In genomic region chr2:234712421-234712935, GRCh38 we compare ENCODE assay signal across 3 cellular contexts.
A peak's percentile ranks its signal among the peaks of the same experiment; 100 is the strongest.
TF ChIP-seq lines count a peak whose summit lies in the region.

No MANE protein-coding gene starts in this region.

TF ChIP-seq in IMR-90, 13 proteins besides CTCF, POLR2A, EP300 and RAD21:
- TF ChIP-seq MXI1 (IDR thresholded peaks at IDR 0.05; ENCODE audit: borderline replicate concordance, low read depth, low read length) (no peak), CHD1 (IDR thresholded peaks at IDR 0.05; ENCODE audit: low read depth, low read length) (no peak), FOS (IDR thresholded peaks at IDR 0.05; ENCODE audit: low read depth, low read length) (no peak), BHLHE40 (IDR thresholded peaks at IDR 0.05; ENCODE audit: low read depth, low read length) (no peak), CEBPB (IDR thresholded peaks at IDR 0.05; ENCODE audit: low read depth, low read length) (no peak)

TF ChIP-seq in H1, 55 proteins besides CTCF, POLR2A, EP300 and RAD21:
- no peak for TF ChIP-seq USF2 (IDR thresholded peaks at IDR 0.05; ENCODE audit: low read length)
- TF ChIP-seq RBBP5 (IDR thresholded peaks at IDR 0.05; ENCODE audit: borderline replicate concordance, low read depth, low read length), result no peak
- no peak for TF ChIP-seq RFX5 (IDR thresholded peaks at IDR 0.05; ENCODE audit: borderline replicate concordance, low read depth, low read length)
- no peak for TF ChIP-seq BRCA1 (IDR thresholded peaks at IDR 0.05; ENCODE audit: low read depth, low read length)

TF ChIP-seq in HepG2, 621 proteins besides CTCF, POLR2A, EP300 and RAD21:
- 0 out of 2 replicates have a peak, but pooled peaks have one; percentile 64 for TF ChIP-seq ZNF10 (CRISPR knock-in tag; IDR thresholded peaks at IDR 0.05; ENCODE audit: borderline replicate concordance, low read depth)
- TF ChIP-seq BHLHE40 (IDR thresholded peaks at IDR 0.05; ENCODE audit: low read length), result no peak
TF ChIP-seq in HepG2: peak in this region for 1.
